In genomic region chr2:106269591-106270291, GRCh38 we compare ENCODE assay signal across 8 cellular contexts.
DNase-seq lines count a peak whose midpoint lies in the region; ATAC-seq lines count a peak whose summit lies in the region.

No MANE protein-coding gene starts in this region.

- DNase-seq in DMS 273 (lab: John Stamatoyannopoulos, UW; ENCODE audit: unreplicated experiment) (peak; percentile 81), NCI-H69 (lab: John Stamatoyannopoulos, UW) (peak; percentile 81), kidney tubule cell (ENCODE audit: low spot score) (peak; percentile 69), inferior parietal cortex (ENCODE audit: extremely low spot score) (no peak)
- DNase-seq in activated naive CD4-positive, alpha-beta T cell treated with anti-CD3 and anti-CD28 coated beads, Interleukin-2, amount 50 U/mL, for 16 hours = peak; percentile 18
- peak; percentile 26 for DNase-seq in stimulated activated CD8-positive, alpha-beta memory T cell treated with anti-CD3 and anti-CD28 coated beads, Interleukin-4, amount 100 ng/mL, for 24 hours (ENCODE audit: low read depth)

- ATAC-seq in HG02610 (IDR thresholded peaks at IDR 0.05; ENCODE audit: unreplicated experiment) = peak; percentile 40
- ATAC-seq in HG02938 (IDR thresholded peaks at IDR 0.05; ENCODE audit: unreplicated experiment) = no peak
